1 cellular context compared by ENCODE assay signal in the genomic region with DNA sequence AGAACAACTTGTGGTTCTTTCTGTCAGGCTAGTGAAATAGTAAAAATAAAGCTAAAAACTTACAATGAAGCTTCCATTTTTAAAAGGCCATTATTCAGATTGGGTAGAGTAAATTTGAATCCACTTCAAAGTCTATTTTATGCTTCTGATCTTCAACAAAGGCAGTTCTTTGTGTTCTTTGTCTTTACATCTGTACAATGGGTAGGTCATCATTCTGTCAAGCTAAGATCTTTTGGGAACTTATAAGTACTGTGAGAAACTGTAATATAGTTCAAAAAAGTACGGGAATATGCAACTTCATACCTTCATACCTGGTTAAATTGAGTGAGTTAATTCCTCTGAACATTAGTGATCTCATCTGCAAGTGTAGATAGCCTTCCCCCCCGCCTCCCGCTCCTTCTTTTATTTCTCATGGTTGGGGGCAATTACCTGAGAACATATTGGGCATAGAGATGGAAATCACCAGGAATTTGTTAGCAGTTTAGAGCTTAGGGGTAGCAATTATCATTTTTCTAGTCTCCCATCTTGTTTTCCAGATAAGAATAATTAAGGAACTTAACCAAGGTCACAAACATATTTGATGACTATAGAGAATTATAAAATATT.
TF ChIP-seq lines count a peak whose summit lies in the region.

No MANE protein-coding gene starts in this region.

TF ChIP-seq in GM23338, 12 proteins besides CTCF, POLR2A, EP300 and RAD21 (continued from another document):
- TF ChIP-seq ETS1 (IDR thresholded peaks at IDR 0.05): no peak
